ENCODE assay signal across 8 cellular contexts in genomic region chr2:127067620-127068350, GRCh38. TPM values are rescaled to one million over a fixed set of nuclear protein-coding genes. Genes with fewer than 3 reads are reported as not detected.
DNase-seq lines count a peak whose midpoint lies in the region; ATAC-seq and TF ChIP-seq lines count a peak whose summit lies in the region.

No MANE protein-coding gene starts in this region.

- H3K27ac ChIP-seq in HEK293 (ENCODE audit: extremely low read depth, low read depth, low read length), result no peak overlapping the region
- H3K27ac ChIP-seq in SJCRH30, result no peak overlapping the region

- ATAC-seq in GM21528 (IDR thresholded peaks at IDR 0.05; ENCODE audit: low FRiP score, unreplicated experiment), result no peak

- H3K27me3 Mint-ChIP-seq in activated naive CD4-positive, alpha-beta T cell treated with anti-CD3 and anti-CD28 coated beads, Interleukin-2, amount 10 ng/mL, durations not matched to agents 7 days and 5 days, result no peaks in the 10 kb centered on the region
- H3K27me3 Mint-ChIP-seq in progenitor cell of endocrine pancreas, result no peaks in the 10 kb centered on the region

- DNase-seq in EH (ENCODE audit: low read depth) (peak; percentile 50), SJCRH30 (peak; percentile 52 to 67), globus pallidus (ENCODE audit: low spot score) (peak; percentile 88), progenitor cell of endocrine pancreas (ENCODE audit: low spot score, unreplicated experiment) (peak; percentile 44), GM19240 (ENCODE audit: insufficient read length, low spot score) (no peak)
- peak; percentile 82 for DNase-seq in activated naive CD4-positive, alpha-beta T cell treated with anti-CD3 and anti-CD28 coated beads, Interleukin-2, amount 10 ng/mL, durations not matched to agents 7 days and 5 days

- no peak overlapping the region for H3K4me3 Mint-ChIP-seq in activated naive CD4-positive, alpha-beta T cell treated with anti-CD3 and anti-CD28 coated beads, Interleukin-2, amount 10 ng/mL, durations not matched to agents 7 days and 5 days
- no peak overlapping the region for H3K4me3 Mint-ChIP-seq in progenitor cell of endocrine pancreas (ENCODE audit: low read depth)

- CTCF ChIA-PET in HEK293 (lab: Yijun Ruan, JAX), result interaction anchor here (0.6 to 2.3 kb wide), 27 partner anchors 10 to 756 kb away, joined by 3 to 12 read pairs (median 3); no protein-coding TSS in a partner anchor
- CTCF ChIA-PET in activated naive CD4-positive, alpha-beta T cell treated with anti-CD3 and anti-CD28 coated beads, Interleukin-2, amount 10 ng/mL, durations not matched to agents 7 days and 5 days (lab: Charles Lee), result interaction anchor here (0.7 to 4.1 kb wide), 14 partner anchors 12 to 412 kb away, joined by 3 to 52 read pairs (median 4); partner anchors contain the start of gene BIN1

- H3K36me3 ChIP-seq in HEK293 (ENCODE audit: control insufficient read depth in 2 of 2, insufficient read depth in 1 of 2, low read length in 2 of 2), result no peaks in the 10 kb centered on the region
- peaks cover 7% of the 10 kb centered on the region; the same call in 1 of the 2 replicates for H3K36me3 ChIP-seq in SJCRH30

- H3K36me3 Mint-ChIP-seq in activated naive CD4-positive, alpha-beta T cell treated with anti-CD3 and anti-CD28 coated beads, Interleukin-2, amount 10 ng/mL, durations not matched to agents 7 days and 5 days, result peaks cover 40% of the 10 kb centered on the region
- H3K36me3 Mint-ChIP-seq in progenitor cell of endocrine pancreas (ENCODE audit: insufficient read depth), result peaks cover 3% of the 10 kb centered on the region

- H3K9me3 ChIP-seq in HEK293 (ENCODE audit: control insufficient read depth, insufficient read depth, low read depth, low read length) (no peaks in the 10 kb centered on the region), SJCRH30 (replicated peaks) (no peaks in the 10 kb centered on the region)

- peaks cover 2% of the 10 kb centered on the region; the same call in 1 of the 2 replicates for H3K4me1 ChIP-seq in HEK293 (ENCODE audit: control insufficient read depth, insufficient read depth, low read length)
- H3K4me1 ChIP-seq in SJCRH30, result peaks cover 19% of the 10 kb centered on the region

- peaks cover 17% of the 10 kb centered on the region for H3K4me1 Mint-ChIP-seq in activated naive CD4-positive, alpha-beta T cell treated with anti-CD3 and anti-CD28 coated beads, Interleukin-2, amount 10 ng/mL, durations not matched to agents 7 days and 5 days
- H3K4me1 Mint-ChIP-seq in progenitor cell of endocrine pancreas (ENCODE audit: low read depth), result no peaks in the 10 kb centered on the region

- POLR2A ChIA-PET in HEK293 (lab: Yijun Ruan, JAX), result interaction anchor here (0.6 kb wide), 1 partner anchor 22 kb away, joined by 3 read pairs; no protein-coding TSS in a partner anchor

- no peak overlapping the region for H3K27ac Mint-ChIP-seq in activated naive CD4-positive, alpha-beta T cell treated with anti-CD3 and anti-CD28 coated beads, Interleukin-2, amount 10 ng/mL, durations not matched to agents 7 days and 5 days
- H3K27ac Mint-ChIP-seq in progenitor cell of endocrine pancreas, result no peak overlapping the region

- H3K27me3 ChIP-seq in SJCRH30, result no peaks in the 10 kb centered on the region

- no peaks in the 10 kb centered on the region for H3K9me3 Mint-ChIP-seq in activated naive CD4-positive, alpha-beta T cell treated with anti-CD3 and anti-CD28 coated beads, Interleukin-2, amount 10 ng/mL, durations not matched to agents 7 days and 5 days
- H3K9me3 Mint-ChIP-seq in progenitor cell of endocrine pancreas (ENCODE audit: low read depth), result no peaks in the 10 kb centered on the region

- H3K4me3 ChIP-seq in HEK293 (ENCODE audit: low read depth, low read length) (no peak overlapping the region), SJCRH30 (no peak overlapping the region)

- peak; percentile 86 for TF ChIP-seq CTCF in HEK293 (tag by site-specific recombination; IDR thresholded peaks at IDR 0.05)
- peak; percentile 69 for TF ChIP-seq CTCF in progenitor cell of endocrine pancreas (IDR thresholded peaks at IDR 0.05; ENCODE audit: unreplicated experiment)

TF ChIP-seq in HEK293, 187 proteins besides CTCF, POLR2A, EP300 and RAD21:
- TF ChIP-seq ZBTB21 (tag by site-specific recombination; IDR thresholded peaks at IDR 0.05) (peak; percentile 31; the same call in 1 of the 2 replicates), ZNF654 (tag by site-specific recombination; IDR thresholded peaks at IDR 0.05; ENCODE audit: low read depth) (peak; percentile 35), ZNF335 (tag by site-specific recombination; conservative IDR thresholded peaks at IDR 0.05) (peak; percentile 30), GLI2 (tag by site-specific recombination; IDR thresholded peaks at IDR 0.05; ENCODE audit: borderline replicate concordance, low read depth) (no peak), ZNF398 (tag by site-specific recombination; IDR thresholded peaks at IDR 0.05) (0 out of 2 replicates have a peak, but pooled peaks have one; percentile 9), PATZ1 (tag by site-specific recombination; IDR thresholded peaks at IDR 0.05) (no peak; the same call in 1 of the 2 replicates), ZBTB17 (tag by site-specific recombination; IDR thresholded peaks at IDR 0.05) (peak; percentile 15; the same call in 1 of the 2 replicates)

RNA-seq across cellular contexts. Expression of gene BIN1, which starts 39.2 kb away (rescaled TPM):
- 87.6 and 90.4 TPM in 2 replicates for total RNA-seq in SJCRH30 (2014; rRNA removed; shearing (Covaris generic))
- 65.5 and 66.0 TPM in 2 replicates for total RNA-seq in progenitor cell of endocrine pancreas
